12 cellular contexts compared by ENCODE assay signal in genomic region chr10:29257106-29257783, GRCh38. TPM values are rescaled to one million over a fixed set of nuclear protein-coding genes. Genes with fewer than 3 reads are reported as not detected.
DNase-seq lines count a peak whose midpoint lies in the region; ATAC-seq and TF ChIP-seq lines count a peak whose summit lies in the region.
"Had no signal": no experiment of that assay in that cellular context is flagged by ENCODE, and none has a peak within 500 bp of the region (broad histone marks: within the 10 kb centered on the region; RNA-seq: fewer than 3 reads in every experiment).

No MANE protein-coding gene starts in this region.

- no peaks in the 10 kb centered on the region for H3K4me1 Mint-ChIP-seq in activated T-cell treated with anti-CD3 and anti-CD28 coated beads, Interleukin-2, amount 50 U/mL, for 4 hours (ENCODE audit: low read depth)

- H3K36me3 Mint-ChIP-seq in activated T-cell treated with anti-CD3 and anti-CD28 coated beads, Interleukin-2, amount 50 U/mL, for 4 hours (ENCODE audit: insufficient read depth), result no peaks in the 10 kb centered on the region
- H3K36me3 Mint-ChIP-seq: neural progenitor cell had no signal

- H3K9me3 Mint-ChIP-seq in activated T-cell treated with anti-CD3 and anti-CD28 coated beads, Interleukin-2, amount 50 U/mL, for 4 hours, result no peaks in the 10 kb centered on the region

- intact Hi-C loops in heart right ventricle (cut with DNase I), result no loop called here

- H3K4me1 ChIP-seq in heart right ventricle (peaks cover 5 to 41% (median 25%) of the 10 kb centered on the region in 9 donors), skeletal muscle satellite cell (ENCODE audit: control insufficient read depth, insufficient read depth, low read length) (peaks cover 21% of the 10 kb centered on the region)

- no peak overlapping the region for H3K4me3 ChIP-seq in heart right ventricle
- no peak overlapping the region for H3K4me3 ChIP-seq in skeletal muscle satellite cell (ENCODE audit: low read length)
- H3K4me3 ChIP-seq: neural progenitor cell had no signal

- peaks cover 15% of the 10 kb centered on the region for H3K27me3 Mint-ChIP-seq in activated T-cell treated with anti-CD3 and anti-CD28 coated beads, Interleukin-2, amount 50 U/mL, for 4 hours (ENCODE audit: low read depth)

- H3K36me3 ChIP-seq in heart right ventricle (no peaks in the 10 kb centered on the region), skeletal muscle satellite cell (ENCODE audit: insufficient read depth, low read length) (no peaks in the 10 kb centered on the region)
- H3K36me3 ChIP-seq: neural progenitor cell had no signal

- H3K4me2 ChIP-seq in skeletal muscle satellite cell (ENCODE audit: low read length), result peak overlapping the region; percentile 62
- H3K4me2 ChIP-seq: neural progenitor cell had no signal

- DNase-seq in H4 (ENCODE audit: low spot score) (peak; percentile 82), SKM-1 treated with dmso at 0.1 percent for 144 hours (lab: John Stamatoyannopoulos, UW; ENCODE audit: unreplicated experiment) (peak; percentile 64), heart right ventricle (peak; percentile 20 to 27), NCI-H1092 (lab: John Stamatoyannopoulos, UW) (no peak)
- DNase-seq in activated T-cell treated with anti-CD3 and anti-CD28 coated beads, Interleukin-2, amount 50 U/mL, for 4 hours, result no peak
- DNase-seq: effector CD4-positive, alpha-beta T cell; NCI-H187 treated with DMSO at 0.1 percent for 48 hours; stimulated activated naive CD4-positive, alpha-beta T cell had no signal

- H3K4me3 Mint-ChIP-seq in activated T-cell treated with anti-CD3 and anti-CD28 coated beads, Interleukin-2, amount 50 U/mL, for 4 hours, result no peak overlapping the region
- H3K4me3 Mint-ChIP-seq: neural progenitor cell had no signal

- H3K27ac ChIP-seq in heart right ventricle, result peak overlapping the region in 8 of 10 donors; percentile 1 to 72 (median 36)
- H3K27ac ChIP-seq: neural progenitor cell had no signal

- ATAC-seq in heart right ventricle (peak; percentile 46 to 89 (median 86)), GM21423 (IDR thresholded peaks at IDR 0.05; ENCODE audit: unreplicated experiment) (no peak), GM19023 (IDR thresholded peaks at IDR 0.05; ENCODE audit: unreplicated experiment) (no peak)
- no peak for ATAC-seq in activated T-cell treated with anti-CD3 and anti-CD28 coated beads, Interleukin-2, amount 50 U/mL, for 4 hours

- WGBS in heart right ventricle, 2 donors, result 18% methylated on average over 11 of the region's 11 CpGs

- H3K27me3 ChIP-seq in heart right ventricle (no peaks in the 10 kb centered on the region), skeletal muscle satellite cell (ENCODE audit: control insufficient read depth, insufficient read depth, low read length) (peaks cover 79% of the 10 kb centered on the region)

- H3K9ac ChIP-seq in skeletal muscle satellite cell (ENCODE audit: low read depth, low read length), result no peak overlapping the region
- H3K9ac ChIP-seq: neural progenitor cell had no signal

- TF ChIP-seq CTCF in heart right ventricle (IDR thresholded peaks at IDR 0.05), result no peak

- H3K9me3 ChIP-seq in heart right ventricle (peaks cover 0 to 5% (median 0%) of the 10 kb centered on the region in 11 donors), skeletal muscle satellite cell (replicated peaks; ENCODE audit: low read length) (no peaks in the 10 kb centered on the region)

RNA-seq across cellular contexts. Expression of gene LYZL1, which starts 31.6 kb away (rescaled TPM):
- not detected in 2 replicates for total RNA-seq in H4 (2014; rRNA removed; shearing (Covaris generic))
- not detected for total RNA-seq in heart right ventricle
- not detected for polyA plus RNA-seq in heart right ventricle
- total RNA-seq in skeletal muscle satellite cell (2012; rRNA removed), result not detected in 2 replicates
- not detected for total RNA-seq in activated T-cell treated with anti-CD3 and anti-CD28 coated beads, Interleukin-2, amount 50 U/mL, for 4 hours

Comparison
In these comparisons a context has a peak if more than half of its experiments do, and no peak if none do; other contexts are left out.
1. DNase-seq: peak in H4 (single experiment), SKM-1 treated with dmso at 0.1 percent for 144 hours (single experiment) and heart right ventricle (2 of 2); none in activated T-cell treated with anti-CD3 and anti-CD28 coated beads, Interleukin-2, amount 50 U/mL, for 4 hours (single experiment) and NCI-H1092 (single experiment).
2. ATAC-seq: peak in heart right ventricle (8 of 8); none in activated T-cell treated with anti-CD3 and anti-CD28 coated beads, Interleukin-2, amount 50 U/mL, for 4 hours (0 of 2), GM21423 (single experiment) and GM19023 (single experiment).